ENCODE assay signal across 20 cellular contexts in the genomic region with DNA sequence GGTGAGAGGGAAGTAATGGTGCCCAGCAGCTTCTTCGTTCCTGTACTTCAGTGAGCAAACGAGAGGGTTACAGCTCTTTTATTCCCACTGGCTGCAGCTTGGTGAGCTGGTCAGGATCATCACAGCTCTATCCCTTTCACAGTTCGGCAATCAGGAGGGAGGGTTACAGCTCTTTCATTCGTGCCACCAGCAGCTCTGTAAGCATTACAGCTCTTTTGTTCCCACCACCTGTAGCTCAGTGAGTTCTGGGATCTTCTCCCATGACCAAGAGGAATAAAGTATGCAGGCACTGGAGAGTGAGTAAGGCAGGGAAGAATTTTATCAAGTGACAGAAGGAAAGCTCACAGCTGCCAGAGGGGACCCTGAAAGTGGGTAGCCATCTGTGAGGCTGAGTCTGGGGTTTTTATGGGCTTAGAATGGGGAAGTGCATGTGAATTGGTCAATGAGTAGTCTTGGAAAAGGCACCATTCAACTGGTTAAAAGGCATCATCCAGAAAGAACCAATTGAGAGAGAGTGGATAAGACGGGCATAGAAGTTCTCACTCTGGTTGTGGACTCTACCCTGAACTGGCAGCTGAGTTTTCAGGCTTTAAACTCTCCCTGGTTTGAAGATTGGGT.
DNase-seq lines count a peak whose midpoint lies in the region; ATAC-seq, FAIRE-seq and TF ChIP-seq lines count a peak whose summit lies in the region.
"Had no signal": no experiment of that assay in that cellular context is flagged by ENCODE, and none has a peak within 500 bp of the region (broad histone marks: within the 10 kb centered on the region; RNA-seq: fewer than 3 reads in every experiment).

No MANE protein-coding gene starts in this region.

- H3K4me2 ChIP-seq in neuronal stem cell (ENCODE audit: insufficient read depth, low read length, poor library complexity, severe bottlenecking), result no peak overlapping the region
- H3K4me2 ChIP-seq: BLaER1 treated with 17β-estradiol and CSF1 and Interleukin-3, amounts not matched to agents 10 nM and 100 nM; GM23338 had no signal

- H3K4me3 Mint-ChIP-seq in endodermal cell, result no peak overlapping the region
- H3K4me3 Mint-ChIP-seq: B cell; CD8-positive, alpha-beta T cell; GM23338; H9; IgD-negative memory B cell had no signal

- no peaks in the 10 kb centered on the region for H3K4me1 ChIP-seq in endodermal cell (ENCODE audit: control insufficient read depth, insufficient read depth, low read length)
- H3K4me1 ChIP-seq in neuronal stem cell (ENCODE audit: control insufficient read depth in 2 of 2, insufficient read depth in 1 of 2, low read depth in 1 of 2, low read length in 2 of 2), result no peaks in the 10 kb centered on the region
- H3K4me1 ChIP-seq: BLaER1 treated with 17β-estradiol and CSF1 and Interleukin-3, amounts not matched to agents 10 nM and 100 nM had no signal

- H2AK5ac ChIP-seq in neuronal stem cell (ENCODE audit: low read depth, low read length), result no peak overlapping the region

- H3K36me3 Mint-ChIP-seq in endodermal cell (ENCODE audit: low read depth), result no peaks in the 10 kb centered on the region
- H3K36me3 Mint-ChIP-seq: CD8-positive, alpha-beta T cell; IgD-negative memory B cell had no signal

- H3K4ac ChIP-seq in neuronal stem cell (ENCODE audit: low read length), result no peak overlapping the region

- H2BK12ac ChIP-seq in neuronal stem cell (ENCODE audit: low read length), result no peak overlapping the region

- 88 to 94% methylated on average over 4 to 5 of the region's 5 CpGs for WGBS in endodermal cell (ENCODE audit: insufficient coverage in 1 of 2, insufficient read length in 1 of 2), 2 experiments
- no CpG with 5 or more reads among the region's 5 CpGs for WGBS in neuronal stem cell (ENCODE audit: extremely low coverage in 2 of 2, insufficient read length in 2 of 2, insufficient replicate concordance in 1 of 2), 2 donors

- H3K18ac ChIP-seq in neuronal stem cell (ENCODE audit: low read length), result no peak overlapping the region

- no peak overlapping the region for H3K9ac ChIP-seq in endodermal cell (ENCODE audit: extremely low read depth, low read length, poor library complexity, severe bottlenecking)
- H3K9ac ChIP-seq in neuronal stem cell (ENCODE audit: low read depth, low read length, poor library complexity), result no peak overlapping the region
- H3K9ac ChIP-seq: BLaER1 treated with 17β-estradiol and CSF1 and Interleukin-3, amounts not matched to agents 10 nM and 100 nM had no signal

- no peak overlapping the region for H4K91ac ChIP-seq in neuronal stem cell (ENCODE audit: low read depth, low read length, poor library complexity)

- H3K27ac ChIP-seq in endodermal cell (ENCODE audit: low read depth, low read length), result no peak overlapping the region
- no peak overlapping the region for H3K27ac ChIP-seq in neuronal stem cell (replicated peaks; ENCODE audit: low read length)
- H3K27ac ChIP-seq: BLaER1 treated with 17β-estradiol and CSF1 and Interleukin-3, amounts not matched to agents 10 nM and 100 nM had no signal

- H3K4me3 ChIP-seq in H7 (ENCODE audit: insufficient read depth, low read depth, low read length) (no peak overlapping the region), endodermal cell (ENCODE audit: low read length) (peak overlapping the region; percentile 58), neuronal stem cell (ENCODE audit: low read length in 2 of 2) (no peak overlapping the region)
- H3K4me3 ChIP-seq: BLaER1 treated with 17β-estradiol and CSF1 and Interleukin-3, amounts not matched to agents 10 nM and 100 nM; GM23338 had no signal

- H2BK15ac ChIP-seq in neuronal stem cell (ENCODE audit: low read length), result no peak overlapping the region

- no peak overlapping the region for H2BK5ac ChIP-seq in neuronal stem cell (ENCODE audit: low read length)

- DNase-seq in H7 (peak; percentile 5), OCI-M1 (lab: John Stamatoyannopoulos, UW) (peak; percentile 23), endodermal cell (peak; percentile 63), neuronal stem cell (ENCODE audit: low spot score) (peak; percentile 4), RCC 7860 (ENCODE audit: low spot score) (no peak), DMS53 treated with DMSO at 0.1 percent for 48 hours (lab: John Stamatoyannopoulos, UW; ENCODE audit: unreplicated experiment) (no peak)
- DNase-seq: Calu3; CD8-positive, alpha-beta T cell; DMS53; H9; KG1 had no signal

- no peaks in the 10 kb centered on the region for H3K79me1 ChIP-seq in neuronal stem cell (ENCODE audit: low read depth, low read length)

- H3K14ac ChIP-seq in neuronal stem cell (ENCODE audit: low read length), result no peak overlapping the region

- H3K27ac Mint-ChIP-seq in endodermal cell, result peak overlapping the region; percentile 42
- H3K27ac Mint-ChIP-seq: B cell; CD8-positive, alpha-beta T cell; GM23338; H9; IgD-negative memory B cell had no signal

- H3K9me3 ChIP-seq in endodermal cell (ENCODE audit: control insufficient read depth, low read length) (peaks cover 17% of the 10 kb centered on the region), neuronal stem cell (replicated peaks in 1 of 2; ENCODE audit: control insufficient read depth in 2 of 2, insufficient read depth in 1 of 2, low read depth in 1 of 2, low read length in 2 of 2) (no peaks in the 10 kb centered on the region)

- H2AFZ ChIP-seq in neuronal stem cell (ENCODE audit: low read length), result no peak overlapping the region
- H2AFZ ChIP-seq: GM23338 had no signal

- TF ChIP-seq CTCF in endodermal cell (conservative IDR thresholded peaks at IDR 0.05), result no peak

- H3K27me3 ChIP-seq in H7 (ENCODE audit: control insufficient read depth, insufficient read depth, low read length), result no peaks in the 10 kb centered on the region
- no peaks in the 10 kb centered on the region for H3K27me3 ChIP-seq in endodermal cell (ENCODE audit: control insufficient read depth, insufficient read depth, low read length, poor library complexity, severe bottlenecking)
- H3K27me3 ChIP-seq in neuronal stem cell (ENCODE audit: control insufficient read depth in 3 of 3, insufficient read depth in 3 of 3, low read depth in 1 of 3, low read length in 3 of 3), result no peaks in the 10 kb centered on the region
- H3K27me3 ChIP-seq: BLaER1 treated with 17β-estradiol and CSF1 and Interleukin-3, amounts not matched to agents 10 nM and 100 nM had no signal

- no peaks in the 10 kb centered on the region for H3K27me3 Mint-ChIP-seq in endodermal cell (ENCODE audit: insufficient read depth)
- H3K27me3 Mint-ChIP-seq: B cell, IgD-negative memory B cell had no signal

- no peak for ATAC-seq in GM19395 (IDR thresholded peaks at IDR 0.05; ENCODE audit: unreplicated experiment)
- ATAC-seq: CD8-positive, alpha-beta T cell; GM23338 had no signal

- no peaks in the 10 kb centered on the region for H3K36me3 ChIP-seq in H7 (replicated peaks; ENCODE audit: control insufficient read depth, insufficient read depth, low read length)
- no peaks in the 10 kb centered on the region for H3K36me3 ChIP-seq in endodermal cell (ENCODE audit: control insufficient read depth, insufficient read depth, low read length)
- no peaks in the 10 kb centered on the region for H3K36me3 ChIP-seq in neuronal stem cell (replicated peaks in 1 of 2; ENCODE audit: control insufficient read depth in 2 of 2, insufficient read depth in 2 of 2, low read length in 2 of 2)
- H3K36me3 ChIP-seq: BLaER1 treated with 17β-estradiol and CSF1 and Interleukin-3, amounts not matched to agents 10 nM and 100 nM had no signal

- H3K23ac ChIP-seq in neuronal stem cell (ENCODE audit: low read depth, low read length, poor library complexity), result no peak overlapping the region

- no peaks in the 10 kb centered on the region for H3K9me3 Mint-ChIP-seq in endodermal cell
- H3K9me3 Mint-ChIP-seq: H9 had no signal

- no peak overlapping the region for H4K8ac ChIP-seq in neuronal stem cell (ENCODE audit: low read depth, low read length)

- no peak overlapping the region for H2BK120ac ChIP-seq in neuronal stem cell (ENCODE audit: low read depth, low read length)

- FAIRE-seq in RCC 7860 (lab: Jason Lieb, UNC), result no peak
- FAIRE-seq: G401.6, GM12892, GM18507, HTR-8/SVneo had no signal

- peaks cover 46% of the 10 kb centered on the region for H3K4me1 Mint-ChIP-seq in endodermal cell
- H3K4me1 Mint-ChIP-seq: B cell, GM23338, IgD-negative memory B cell had no signal

Comparison
In these comparisons a context has a peak if more than half of its experiments do, and no peak if none do; other contexts are left out.
1. DNase-seq: peak in H7 (single experiment), OCI-M1 (single experiment), endodermal cell (single experiment) and neuronal stem cell (single experiment); none in RCC 7860 (single experiment) and DMS53 treated with DMSO at 0.1 percent for 48 hours (single experiment).